In the genomic region with DNA sequence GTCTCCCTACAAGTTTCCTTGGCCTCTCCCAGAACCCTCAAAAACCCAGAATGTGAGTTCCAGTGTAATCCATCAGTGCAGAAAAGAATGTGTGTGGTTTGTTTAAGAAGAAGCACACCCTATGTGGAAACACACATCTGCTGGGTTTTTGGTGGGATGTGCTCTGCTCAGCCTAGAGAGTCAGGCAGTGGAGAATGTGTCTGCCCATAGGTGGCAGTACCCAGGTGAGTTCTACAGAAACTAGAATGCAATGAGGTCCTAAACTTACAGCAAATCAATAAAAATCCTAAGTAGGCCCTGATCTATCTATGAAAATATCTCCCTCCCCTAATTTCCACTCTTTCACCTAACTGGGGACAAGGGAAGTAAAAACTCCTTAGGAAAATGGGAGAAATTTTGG, we compare ENCODE assay signal across 22 cellular contexts.
"Had no signal": no experiment of that assay in that cellular context is flagged by ENCODE, and none has a peak within 500 bp of the region (broad histone marks: within the 10 kb centered on the region; RNA-seq: fewer than 3 reads in every experiment).

No MANE protein-coding gene starts in this region.

- H3K9me3 ChIP-seq: ascending aorta, gastroesophageal sphincter, mucosa of descending colon, neutrophil, stomach, thoracic aorta, upper lobe of right lung had no signal

- H3K4me1 ChIP-seq: ascending aorta, gastroesophageal sphincter, parathyroid adenoma, stomach, upper lobe of right lung had no signal

- ATAC-seq: activated CD4-positive, alpha-beta T cell treated with anti-CD3 and anti-CD28 coated beads for 36 hours; activated CD8-positive, alpha-beta memory T cell treated with anti-CD3 and anti-CD28 coated beads, Interleukin-2, amount 10 ng/mL, durations not matched to agents 7 days and 5 days; gastroesophageal sphincter; left lobe of liver; mucosa of descending colon; naive thymus-derived CD8-positive, alpha-beta T cell; upper lobe of right lung had no signal

- H3K9ac ChIP-seq: parathyroid adenoma had no signal

- DNase-seq: activated CD4-positive, alpha-beta memory T cell treated with anti-CD3 and anti-CD28 coated beads for 36 hours; activated CD4-positive, alpha-beta T cell treated with anti-CD3 and anti-CD28 coated beads for 36 hours; activated CD8-positive, alpha-beta memory T cell treated with anti-CD3 and anti-CD28 coated beads, Interleukin-2, amount 10 ng/mL, durations not matched to agents 7 days and 5 days; activated naive CD4-positive, alpha-beta T cell treated with anti-CD3 and anti-CD28 coated beads, Interleukin-2, amount 10 ng/mL, durations not matched to agents 7 days and 5 days; activated T-cell treated with anti-CD3 and anti-CD28 coated beads, Interleukin-2, amount 50 U/mL, for 1 hour; erythroblast; islet precursor cell; mammary epithelial cell; mucosa of descending colon; naive thymus-derived CD8-positive, alpha-beta T cell; stimulated activated CD4-positive, alpha-beta T cell treated with anti-CD3 and anti-CD28 coated beads, Interleukin-12 subunit alpha, Interleukin-12 subunit beta, amount 100 ng/mL, for 4 hours; stimulated activated CD4-positive, alpha-beta T cell treated with anti-CD3 and anti-CD28 coated beads, Interleukin-2, amount 100 ng/mL, for 24 hours; stomach; T1000; upper lobe of right lung; WERI-Rb-1 had no signal

- H2AFZ ChIP-seq: parathyroid adenoma had no signal

- H3K79me2 ChIP-seq: parathyroid adenoma had no signal

- H3K27me3 ChIP-seq: ascending aorta, gastroesophageal sphincter, neutrophil, stomach, upper lobe of right lung had no signal

- H3K36me3 ChIP-seq: ascending aorta, gastroesophageal sphincter, neutrophil, stomach, thoracic aorta, upper lobe of right lung, WERI-Rb-1 had no signal

- H3K27ac ChIP-seq: ascending aorta, gastroesophageal sphincter, neutrophil, parathyroid adenoma, stomach, thoracic aorta, upper lobe of right lung, WERI-Rb-1 had no signal

- H3K4me3 ChIP-seq: ascending aorta, gastroesophageal sphincter, mucosa of descending colon, stomach, thoracic aorta, upper lobe of right lung had no signal
